Comparison of ENCODE assay signal across 9 cellular contexts in genomic region chr9:1460143-1460769, GRCh38.
DNase-seq lines count a peak whose midpoint lies in the region; ATAC-seq and TF ChIP-seq lines count a peak whose summit lies in the region.
"Had no signal": no experiment of that assay in that cellular context is flagged by ENCODE, and none has a peak within 500 bp of the region (broad histone marks: within the 10 kb centered on the region; RNA-seq: fewer than 3 reads in every experiment).

No MANE protein-coding gene starts in this region.

- intact Hi-C loops in dorsolateral prefrontal cortex (cut with DNase I) = loop anchor here in 1 of 2 donors (5.0 kb wide), 1 partner anchor 157 kb away; no protein-coding TSS in a partner anchor
- intact Hi-C loops in testis (cut with DNase I; ENCODE audit: low total_unique reads) = no loop called here
- intact Hi-C loops in sciatic nerve (cut with DNase I) = no loop called here

- H3K36me3 ChIP-seq in Loucy (ENCODE audit: insufficient read depth, low read length) = no peaks in the 10 kb centered on the region
- no peaks in the 10 kb centered on the region for H3K36me3 ChIP-seq in testis (ENCODE audit: low read depth, missing control alignments)
- H3K36me3 ChIP-seq: BLaER1 treated with 17β-estradiol and CSF1 and Interleukin-3, amounts not matched to agents 10 nM and 100 nM had no signal

- H3K27me3 ChIP-seq in Loucy (ENCODE audit: insufficient read depth, low read length, poor library complexity, severe bottlenecking) (no peaks in the 10 kb centered on the region), dorsolateral prefrontal cortex (no peaks in the 10 kb centered on the region), testis (no peaks in the 10 kb centered on the region)
- H3K27me3 ChIP-seq: BLaER1 treated with 17β-estradiol and CSF1 and Interleukin-3, amounts not matched to agents 10 nM and 100 nM had no signal

- H3K4me3 ChIP-seq in Loucy (ENCODE audit: low read length, poor library complexity, severe bottlenecking) (no peak overlapping the region), dorsolateral prefrontal cortex (no peak overlapping the region), testis (no peak overlapping the region)
- H3K4me3 ChIP-seq: BLaER1 treated with 17β-estradiol and CSF1 and Interleukin-3, amounts not matched to agents 10 nM and 100 nM had no signal

- H3K27ac ChIP-seq in dorsolateral prefrontal cortex = no peak overlapping the region
- no peak overlapping the region for H3K27ac ChIP-seq in testis
- H3K27ac ChIP-seq: BLaER1 treated with 17β-estradiol and CSF1 and Interleukin-3, amounts not matched to agents 10 nM and 100 nM had no signal

- peak; percentile 28 for DNase-seq in NCI-H510A treated with DMSO at 0.1 percent for 48 hours (lab: John Stamatoyannopoulos, UW)
- DNase-seq in NCI-H510A (lab: John Stamatoyannopoulos, UW) = no peak
- no peak for DNase-seq in dorsolateral prefrontal cortex
- peak; percentile 32 for DNase-seq in testis
- no peak for DNase-seq in GM03348 (ENCODE audit: low spot score)
- no peak for DNase-seq in sciatic nerve (ENCODE audit: low spot score)

- peak; percentile 75 for ATAC-seq in GM21447 (IDR thresholded peaks at IDR 0.05; ENCODE audit: unreplicated experiment)
- no peak for ATAC-seq in sciatic nerve

- no peaks in the 10 kb centered on the region for H3K9me2 ChIP-seq in Loucy (replicated peaks; ENCODE audit: low read depth, low read length)

- H3F3A ChIP-seq in Loucy (ENCODE audit: low read depth) = no peaks in the 10 kb centered on the region

- TF ChIP-seq CTCF in Loucy (conservative IDR thresholded peaks at IDR 0.05; ENCODE audit: low read length) (peak; percentile 97), dorsolateral prefrontal cortex (IDR thresholded peaks at IDR 0.05 in 54 of 56, conservative IDR thresholded peaks at IDR 0.05 in 2 of 56; ENCODE audit: low read depth in 1 of 56, partially characterized antibody in 56 of 56) (peak in 52 of 56 donors; percentile 22 to 71 (median 48)), testis (IDR thresholded peaks at IDR 0.05) (peak; percentile 21 to 56 (median 49))

- H3K9me3 ChIP-seq in Loucy (ENCODE audit: insufficient read depth, low read depth, low read length) = no peaks in the 10 kb centered on the region
- no peaks in the 10 kb centered on the region for H3K9me3 ChIP-seq in testis
- H3K9me3 ChIP-seq: BLaER1 treated with 17β-estradiol and CSF1 and Interleukin-3, amounts not matched to agents 10 nM and 100 nM had no signal

- no peak overlapping the region for H3K9ac ChIP-seq in Loucy (ENCODE audit: low read depth, low read length, poor library complexity, severe bottlenecking)
- H3K9ac ChIP-seq: BLaER1 treated with 17β-estradiol and CSF1 and Interleukin-3, amounts not matched to agents 10 nM and 100 nM had no signal

- H4K20me1 ChIP-seq in Loucy (ENCODE audit: insufficient read depth, low read length, poor library complexity, severe bottlenecking) = no peaks in the 10 kb centered on the region
- H4K20me1 ChIP-seq: BLaER1 treated with 17β-estradiol and CSF1 and Interleukin-3, amounts not matched to agents 10 nM and 100 nM had no signal

- TF ChIP-seq POLR2A in testis (IDR thresholded peaks at IDR 0.05) = no peak

- H3K4me1 ChIP-seq in Loucy (ENCODE audit: insufficient read depth, low read length, poor library complexity, severe bottlenecking) = no peaks in the 10 kb centered on the region
- H3K4me1 ChIP-seq in testis = no peaks in the 10 kb centered on the region

- peak overlapping the region; percentile 47 for H2AFZ ChIP-seq in Loucy (ENCODE audit: low read length)

- 69 to 70% methylated on average over 7 of the region's 7 CpGs for WGBS in testis, 2 donors

- no peaks in the 10 kb centered on the region for H3K79me2 ChIP-seq in Loucy (ENCODE audit: insufficient read depth, low read length)

- no peak overlapping the region for H3K4me2 ChIP-seq in Loucy (ENCODE audit: low read depth, low read length, poor library complexity, severe bottlenecking)
- H3K4me2 ChIP-seq: BLaER1 treated with 17β-estradiol and CSF1 and Interleukin-3, amounts not matched to agents 10 nM and 100 nM had no signal

Comparison
In these comparisons a context has a peak if more than half of its experiments do, and no peak if none do; other contexts are left out.
1. DNase-seq: peak in NCI-H510A treated with DMSO at 0.1 percent for 48 hours (single experiment) and testis (single experiment); none in NCI-H510A (single experiment), dorsolateral prefrontal cortex (0 of 10), GM03348 (single experiment) and sciatic nerve (single experiment).
2. Peak in every context shown above with its lines, with median percentiles within 50 percentile points of each other: CTCF ChIP-seq.